Comparison of ENCODE assay signal across 15 cellular contexts in genomic region chr12:94152292-94153083, GRCh38. TPM values are rescaled to one million over a fixed set of nuclear protein-coding genes. Genes with fewer than 3 reads are reported as not detected.
DNase-seq lines count a peak whose midpoint lies in the region; ATAC-seq lines count a peak whose summit lies in the region.
"Had no signal": no experiment of that assay in that cellular context is flagged by ENCODE, and none has a peak within 500 bp of the region (broad histone marks: within the 10 kb centered on the region; RNA-seq: fewer than 3 reads in every experiment).

No MANE protein-coding gene starts in this region.

- peak overlapping the region; percentile 5 to 87 (median 12) for H3K4me3 Mint-ChIP-seq in CD4-positive, CD25-positive, alpha-beta regulatory T cell

- no peak for ATAC-seq in CD4-positive, CD25-positive, alpha-beta regulatory T cell (ENCODE audit: low read depth in 2 of 2)
- ATAC-seq in left lobe of liver (peak; percentile 76), HG03432 (IDR thresholded peaks at IDR 0.05; ENCODE audit: unreplicated experiment) (no peak)

- no peaks in the 10 kb centered on the region for H3K9me3 Mint-ChIP-seq in CD4-positive, CD25-positive, alpha-beta regulatory T cell

- peaks cover 2% of the 10 kb centered on the region for H3K27me3 Mint-ChIP-seq in CD4-positive, CD25-positive, alpha-beta regulatory T cell

- H3K4me1 ChIP-seq in CD4-positive, CD25-positive, alpha-beta regulatory T cell (ENCODE audit: control insufficient read depth, insufficient read depth, low read length, poor library complexity, severe bottlenecking): peaks cover 23% of the 10 kb centered on the region

- DNase-seq in CD4-positive, CD25-positive, alpha-beta regulatory T cell: no peak
- DNase-seq in EH (ENCODE audit: low read depth): peak; percentile 27
- DNase-seq in NCI-H774 (lab: John Stamatoyannopoulos, UW): peak; percentile 43
- DNase-seq in left lobe of liver (ENCODE audit: low spot score): peak; percentile 78
- no peak for DNase-seq in NCI-H226
- no peak for DNase-seq in NCI-H2171 (lab: John Stamatoyannopoulos, UW)
- DNase-seq in activated gamma-delta T cell treated with Interleukin-2 at 50 U/mL for 16 hours: no peak
- DNase-seq: brain microvascular endothelial cell, glutamatergic neuron, IMR-90, mammary epithelial cell, NCI-H446 treated with DMSO at 0.1 percent for 48 hours, Right ventricle myocardium superior had no signal

- H3K27ac ChIP-seq in CD4-positive, CD25-positive, alpha-beta regulatory T cell (ENCODE audit: insufficient read depth, low read length, poor library complexity, severe bottlenecking): no peak overlapping the region
- H3K27ac ChIP-seq: brain microvascular endothelial cell, VCaP had no signal

- H3K9me3 ChIP-seq in CD4-positive, CD25-positive, alpha-beta regulatory T cell (ENCODE audit: control insufficient read depth in 2 of 2, low read length in 2 of 2): no peaks in the 10 kb centered on the region

- H3K36me3 Mint-ChIP-seq in CD4-positive, CD25-positive, alpha-beta regulatory T cell: no peaks in the 10 kb centered on the region

- peak overlapping the region in 1 of 3 donors; percentile 9 for H3K27ac Mint-ChIP-seq in CD4-positive, CD25-positive, alpha-beta regulatory T cell

- H3K36me3 ChIP-seq in CD4-positive, CD25-positive, alpha-beta regulatory T cell (ENCODE audit: control insufficient read depth, insufficient read depth, low read length): no peaks in the 10 kb centered on the region
- H3K36me3 ChIP-seq: brain microvascular endothelial cell had no signal

- H3K27me3 ChIP-seq in CD4-positive, CD25-positive, alpha-beta regulatory T cell (ENCODE audit: control insufficient read depth, insufficient read depth, low read length): no peaks in the 10 kb centered on the region

- H3K4me1 Mint-ChIP-seq in CD4-positive, CD25-positive, alpha-beta regulatory T cell: peaks cover 9 to 29% (median 24%) of the 10 kb centered on the region in 4 donors

- H3K4me3 ChIP-seq in CD4-positive, CD25-positive, alpha-beta regulatory T cell (ENCODE audit: low read depth, low read length): no peak overlapping the region

RNA-seq across cellular contexts. Expression of gene PLXNC1, which starts 4.1 kb away (rescaled TPM):
- total RNA-seq in CD4-positive, CD25-positive, alpha-beta regulatory T cell: 13.8 TPM
- 1 to 10 TPM; 1.2 to 3.1 (median 2.3) TPM for polyA plus RNA-seq in CD4-positive, CD25-positive, alpha-beta regulatory T cell
- 1.1 TPM for total RNA-seq in left lobe of liver

Comparison
In these comparisons a context has a peak if more than half of its experiments do, and no peak if none do; other contexts are left out.
1. DNase-seq: peak in EH (single experiment), NCI-H774 (single experiment) and left lobe of liver (single experiment); none in CD4-positive, CD25-positive, alpha-beta regulatory T cell (0 of 3), NCI-H226 (single experiment), NCI-H2171 (single experiment) and activated gamma-delta T cell treated with Interleukin-2 at 50 U/mL for 16 hours (single experiment).